In the genomic region with DNA sequence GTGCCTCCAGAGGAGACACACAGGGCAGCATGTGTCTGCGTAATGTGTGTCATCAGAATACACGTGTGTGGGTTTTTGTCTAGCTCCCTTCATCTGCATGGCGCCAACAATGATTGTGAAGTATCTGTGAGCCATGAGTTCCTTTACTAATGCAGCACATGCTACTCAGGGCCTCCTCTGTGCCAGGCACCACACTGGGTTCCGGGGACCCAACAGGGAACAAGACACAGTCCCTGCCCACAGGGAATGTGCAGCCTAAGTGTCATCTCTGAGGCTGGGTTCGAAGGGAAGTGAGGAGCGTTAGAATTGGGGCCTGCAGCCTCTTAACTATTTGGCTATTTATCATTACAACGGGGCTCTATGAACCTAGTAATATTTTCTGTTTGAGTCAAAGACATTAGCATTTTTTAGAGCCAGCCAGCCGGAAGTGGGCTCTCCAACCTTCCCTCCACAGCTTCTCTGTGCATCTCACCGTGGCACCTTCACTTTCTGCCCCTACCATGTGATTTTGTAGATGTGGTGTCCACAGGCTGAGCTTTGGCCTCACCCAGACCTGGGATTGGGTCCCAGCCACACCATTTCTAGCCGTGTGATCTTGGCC, we compare ENCODE assay signal across 8 cellular contexts. TPM values are rescaled to one million over a fixed set of nuclear protein-coding genes. Genes with fewer than 3 reads are reported as not detected.
DNase-seq lines count a peak whose midpoint lies in the region; ATAC-seq and TF ChIP-seq lines count a peak whose summit lies in the region.

No MANE protein-coding gene starts in this region.

- peak overlapping the region; percentile 97 for H3K27ac Mint-ChIP-seq in activated CD4-positive, alpha-beta T cell treated with anti-CD3 and anti-CD28 coated beads, Interleukin-2, amount 10 ng/mL, durations not matched to agents 7 days and 5 days
- peak overlapping the region; percentile 95 to 99 for H3K27ac Mint-ChIP-seq in natural killer cell
- H3K27ac Mint-ChIP-seq in nephron progenitor cell, result no peak overlapping the region

- peaks cover 45% of the 10 kb centered on the region for H3K4me1 Mint-ChIP-seq in activated CD4-positive, alpha-beta T cell treated with anti-CD3 and anti-CD28 coated beads, Interleukin-2, amount 10 ng/mL, durations not matched to agents 7 days and 5 days
- peaks cover 50 to 54% of the 10 kb centered on the region in 2 donors for H3K4me1 Mint-ChIP-seq in natural killer cell
- peaks cover 14% of the 10 kb centered on the region for H3K4me1 Mint-ChIP-seq in nephron progenitor cell

- DNase-seq in activated CD4-positive, alpha-beta T cell treated with anti-CD3 and anti-CD28 coated beads, Interleukin-2, amount 10 ng/mL, durations not matched to agents 7 days and 5 days, result peak; percentile 41
- DNase-seq in natural killer cell (peak; percentile 42), NCI-H524 treated with DMSO at 0.1 percent for 48 hours (lab: John Stamatoyannopoulos, UW) (no peak), nephron progenitor cell (no peak), activated gamma-delta T cell treated with Interleukin-2 at 50 U/mL for 16 hours (no peak), NCI-H2227 treated with DMSO at 0.1 percent for 48 hours (lab: John Stamatoyannopoulos, UW) (no peak)

- intact Hi-C loops in natural killer cell (cut with micrococcal nuclease), result loop anchor here (2.0 kb wide), 2 partner anchors 17 to 39 kb away; no protein-coding TSS in a partner anchor

- no peaks in the 10 kb centered on the region for H3K9me3 Mint-ChIP-seq in activated CD4-positive, alpha-beta T cell treated with anti-CD3 and anti-CD28 coated beads, Interleukin-2, amount 10 ng/mL, durations not matched to agents 7 days and 5 days
- H3K9me3 Mint-ChIP-seq in natural killer cell (no peaks in the 10 kb centered on the region), nephron progenitor cell (no peaks in the 10 kb centered on the region)

- peak; percentile 57 for ATAC-seq in GM18870 (IDR thresholded peaks at IDR 0.05; ENCODE audit: unreplicated experiment)
- peak; percentile 41 for ATAC-seq in HG02870 (IDR thresholded peaks at IDR 0.05; ENCODE audit: unreplicated experiment)
- peak; percentile 16 to 35 (median 33) for ATAC-seq in natural killer cell

- POLR2A ChIA-PET in activated CD4-positive, alpha-beta T cell treated with anti-CD3 and anti-CD28 coated beads, Interleukin-2, amount 10 ng/mL, durations not matched to agents 7 days and 5 days (lab: Charles Lee), result interaction anchor here (0.7 kb wide), 1 partner anchor 38 kb away, joined by 4 read pairs; no protein-coding TSS in a partner anchor

- peaks cover 4% of the 10 kb centered on the region for H3K36me3 Mint-ChIP-seq in activated CD4-positive, alpha-beta T cell treated with anti-CD3 and anti-CD28 coated beads, Interleukin-2, amount 10 ng/mL, durations not matched to agents 7 days and 5 days (ENCODE audit: low read depth)
- H3K36me3 Mint-ChIP-seq in natural killer cell (no peaks in the 10 kb centered on the region), nephron progenitor cell (ENCODE audit: low read depth) (no peaks in the 10 kb centered on the region)

- H3K27me3 Mint-ChIP-seq in activated CD4-positive, alpha-beta T cell treated with anti-CD3 and anti-CD28 coated beads, Interleukin-2, amount 10 ng/mL, durations not matched to agents 7 days and 5 days, result no peaks in the 10 kb centered on the region
- no peaks in the 10 kb centered on the region for H3K27me3 Mint-ChIP-seq in natural killer cell (ENCODE audit: low read depth in 2 of 2)
- H3K27me3 Mint-ChIP-seq in nephron progenitor cell (ENCODE audit: low read depth, poor library complexity), result peaks cover 9% of the 10 kb centered on the region

- no peak for TF ChIP-seq CTCF in natural killer cell (IDR thresholded peaks at IDR 0.05)
- no peak for TF ChIP-seq CTCF in nephron progenitor cell (IDR thresholded peaks at IDR 0.05)

- CTCF ChIA-PET in activated CD4-positive, alpha-beta T cell treated with anti-CD3 and anti-CD28 coated beads, Interleukin-2, amount 10 ng/mL, durations not matched to agents 7 days and 5 days (lab: Charles Lee), result interaction anchor here (0.6 to 2.1 kb wide), 7 partner anchors 8 to 349 kb away, joined by 3 to 11 read pairs (median 4); no protein-coding TSS in a partner anchor

- no peak overlapping the region for H3K4me3 Mint-ChIP-seq in activated CD4-positive, alpha-beta T cell treated with anti-CD3 and anti-CD28 coated beads, Interleukin-2, amount 10 ng/mL, durations not matched to agents 7 days and 5 days
- H3K4me3 Mint-ChIP-seq in natural killer cell (peak overlapping the region; percentile 73), nephron progenitor cell (no peak overlapping the region)

RNA-seq across cellular contexts. Expression of a gene that starts 43.9 kb away (rescaled TPM):
- 100 to 1,000 TPM; 174 to 192 TPM for total RNA-seq in activated CD4-positive, alpha-beta T cell treated with anti-CD3 and anti-CD28 coated beads, Interleukin-2, amount 10 ng/mL, durations not matched to agents 7 days and 5 days
- 100 to 1,000 TPM; 636 to 954 (median 778) TPM for total RNA-seq in natural killer cell

RNA-seq across cellular contexts. Expression of a gene that starts 55.4 kb away (rescaled TPM):
- 10 to 100 TPM; 13.8 to 15.1 TPM for total RNA-seq in activated CD4-positive, alpha-beta T cell treated with anti-CD3 and anti-CD28 coated beads, Interleukin-2, amount 10 ng/mL, durations not matched to agents 7 days and 5 days
- total RNA-seq in natural killer cell, result 1 to 10 TPM; 3.5 to 4.4 (median 4.0) TPM

Comparison
In these comparisons a context has a peak if more than half of its experiments do, and no peak if none do; other contexts are left out.
1. DNase-seq: peak in activated CD4-positive, alpha-beta T cell treated with anti-CD3 and anti-CD28 coated beads, Interleukin-2, amount 10 ng/mL, durations not matched to agents 7 days and 5 days (single experiment) and natural killer cell (single experiment); none in NCI-H524 treated with DMSO at 0.1 percent for 48 hours (single experiment), nephron progenitor cell (single experiment), activated gamma-delta T cell treated with Interleukin-2 at 50 U/mL for 16 hours (single experiment) and NCI-H2227 treated with DMSO at 0.1 percent for 48 hours (single experiment).
2. Peak in every context shown above with its lines, with median percentiles within 50 percentile points of each other: ATAC-seq.